ENCODE assay signal across 23 cellular contexts in genomic region chr12:21800011-21800410, GRCh38. TPM values are rescaled to one million over a fixed set of nuclear protein-coding genes. Genes with fewer than 3 reads are reported as not detected.
A peak's percentile ranks its signal among the peaks of the same experiment; 100 is the strongest.
DNase-seq lines count a peak whose midpoint lies in the region; ATAC-seq and TF ChIP-seq lines count a peak whose summit lies in the region.
"Had no signal": no experiment of that assay in that cellular context is flagged by ENCODE, and none has a peak within 500 bp of the region (broad histone marks: within the 10 kb centered on the region; RNA-seq: fewer than 3 reads in every experiment).

No MANE protein-coding gene starts in this region.

- in situ Hi-C loops in ACHN (cut with HindIII; ENCODE audit: low pct_ligation_motif_present, low pct_unique_long_range_greater_than_20kb, low sequenced_read_pairs) = no loop called here

- H3K27ac Mint-ChIP-seq in nephron = peak overlapping the region in 2 of 3 experiments; percentile 16 to 83
- H3K27ac Mint-ChIP-seq: CD4-positive, alpha-beta T cell had no signal

- no peaks in the 10 kb centered on the region for H3K9me3 Mint-ChIP-seq in nephron
- H3K9me3 Mint-ChIP-seq: CD4-positive, alpha-beta T cell had no signal

- H3K27me3 Mint-ChIP-seq in nephron (ENCODE audit: low read depth) = no peaks in the 10 kb centered on the region

- H3K9me3 ChIP-seq in body of pancreas (no peaks in the 10 kb centered on the region), vagina (no peaks in the 10 kb centered on the region), spleen (peaks cover 0 to 3% (median 0%) of the 10 kb centered on the region in 8 donors)

- no peak for TF ChIP-seq POLR2A in body of pancreas (IDR thresholded peaks at IDR 0.05)
- TF ChIP-seq POLR2A in vagina (IDR thresholded peaks at IDR 0.05) = no peak
- TF ChIP-seq POLR2A in spleen (IDR thresholded peaks at IDR 0.05) = no peak

- no peaks in the 10 kb centered on the region for H3K36me3 Mint-ChIP-seq in nephron (ENCODE audit: low read depth)

- H3K36me3 ChIP-seq in body of pancreas (replicated peaks in 1 of 2; ENCODE audit: insufficient read depth in 1 of 2, low read depth in 2 of 2) = no peaks in the 10 kb centered on the region
- no peaks in the 10 kb centered on the region for H3K36me3 ChIP-seq in vagina
- H3K36me3 ChIP-seq in spleen = no peaks in the 10 kb centered on the region

- H3K27ac ChIP-seq in body of pancreas = peak overlapping the region in 3 of 4 donors; percentile 20 to 56 (median 36)
- no peak overlapping the region for H3K27ac ChIP-seq in vagina
- H3K27ac ChIP-seq in spleen = no peak overlapping the region
- H3K27ac ChIP-seq: HL-60, RWPE1 had no signal

- ATAC-seq in body of pancreas (peak; percentile 94), left colon (peak; percentile 78)

- peak; percentile 56 for DNase-seq in ACHN
- DNase-seq in body of pancreas = peak in 2 of 4 donors; percentile 18 to 58
- no peak for DNase-seq in left colon
- no peak for DNase-seq in vagina (ENCODE audit: extremely low spot score in 2 of 2)
- DNase-seq in C1 segment of cervical spinal cord (lab: John Stamatoyannopoulos, UW) = no peak
- no peak for DNase-seq in spleen
- no peak for DNase-seq in stimulated activated CD4-positive, alpha-beta T cell treated with anti-CD3 and anti-CD28 coated beads, Interleukin-2, amount 100 ng/mL, for 24 hours
- DNase-seq: 8988T; CD4-positive, alpha-beta T cell; DMS79 treated with DMSO at 0.1 percent for 48 hours; NCI-H1092; NCI-H1417 treated with DMSO at 0.1 percent for 48 hours; NCI-H1694 treated with DMSO at 0.1 percent for 48 hours; NCI-H2081; NCI-H2171; NCI-H226; NCI-H510A; NCI-H69; SHP77 had no signal

- no peak overlapping the region for H3K4me3 Mint-ChIP-seq in nephron
- H3K4me3 Mint-ChIP-seq: CD4-positive, alpha-beta T cell had no signal

- 9 to 20% methylated on average over 1 of the region's 1 CpG for WGBS in body of pancreas, 2 donors
- 65 to 81% (median 75%) methylated on average over 1 of the region's 1 CpG for WGBS in spleen, 5 donors

- no peak for TF ChIP-seq CTCF in body of pancreas (IDR thresholded peaks at IDR 0.05)
- no peak for TF ChIP-seq CTCF in nephron (IDR thresholded peaks at IDR 0.05; ENCODE audit: unreplicated experiment in 3 of 3)
- no peak for TF ChIP-seq CTCF in vagina (IDR thresholded peaks at IDR 0.05)
- no peak for TF ChIP-seq CTCF in spleen (IDR thresholded peaks at IDR 0.05 in 8 of 11, conservative IDR thresholded peaks at IDR 0.05 in 3 of 11)

- no peaks in the 10 kb centered on the region for H3K4me1 Mint-ChIP-seq in nephron

- H3K4me3 ChIP-seq in body of pancreas (no peak overlapping the region), vagina (no peak overlapping the region), spleen (no peak overlapping the region)

- no peaks in the 10 kb centered on the region for H3K27me3 ChIP-seq in body of pancreas
- no peaks in the 10 kb centered on the region for H3K27me3 ChIP-seq in vagina
- peaks cover 0 to 9% (median 0%) of the 10 kb centered on the region in 7 donors for H3K27me3 ChIP-seq in spleen (replicated peaks in 1 of 7)

- H3K4me1 ChIP-seq in body of pancreas (peaks cover 25% of the 10 kb centered on the region), vagina (no peaks in the 10 kb centered on the region), spleen (no peaks in the 10 kb centered on the region)

- intact Hi-C loops in body of pancreas (cut with DNase I) (no loop called here), left colon (cut with DNase I, micrococcal nuclease) (no loop called here), vagina (cut with DNase I) (no loop called here), spleen (cut with DNase I; ENCODE audit: low total_unique reads) (no loop called here)

RNA-seq across cellular contexts. Expression of gene KCNJ8, which starts 25.5 kb away (rescaled TPM):
- total RNA-seq in body of pancreas = 10 to 100 TPM; 15.2 to 26.2 TPM
- total RNA-seq in left colon = 1 to 10 TPM in 1 of 2 donors, under 1 TPM in 1; 0.46 to 2.4 TPM
- total RNA-seq in vagina = 17.2 TPM
- 10 to 100 TPM in 4 of 7 donors, 1 to 10 TPM in 3; 4.5 to 19.3 (median 11.2) TPM for total RNA-seq in spleen
- polyA plus RNA-seq in spleen = 1 to 10 TPM; 1.6 to 2.2 (median 2.2) TPM
- total RNA-seq: CD4-positive, alpha-beta T cell; SK-MEL-5 had no signal

Comparison
In these comparisons a context has a peak if more than half of its experiments do, and no peak if none do; other contexts are left out.
1. H3K27ac ChIP-seq: peak in body of pancreas (3 of 4); none in vagina (single experiment) and spleen (0 of 8).